1 cellular context compared by ENCODE assay signal in genomic region chr2:200506679-200507078, GRCh38.
A peak's percentile ranks its signal among the peaks of the same experiment; 100 is the strongest.
TF ChIP-seq lines count a peak whose summit lies in the region.

No MANE protein-coding gene starts in this region.

TF ChIP-seq in HepG2, 621 proteins besides CTCF, POLR2A, EP300 and RAD21 (continued from another document):
- TF ChIP-seq ATF1 (CRISPR knock-in tag; IDR thresholded peaks at IDR 0.05) (no peak), ZNF75D (CRISPR knock-in tag; IDR thresholded peaks at IDR 0.05; ENCODE audit: borderline replicate concordance) (no peak), TBL1XR1 (IDR thresholded peaks at IDR 0.05; ENCODE audit: borderline replicate concordance, low read length, partially characterized antibody) (no peak), ZBTB7B (CRISPR knock-in tag; IDR thresholded peaks at IDR 0.05) (no peak), CBX2 (IDR thresholded peaks at IDR 0.05; ENCODE audit: low read depth, low read length) (no peak), CBX2 (CRISPR knock-in tag; IDR thresholded peaks at IDR 0.05; ENCODE audit: low read depth) (no peak), BHLHE40 (IDR thresholded peaks at IDR 0.05; ENCODE audit: low read length) (no peak), CBX5 (CRISPR knock-in tag; IDR thresholded peaks at IDR 0.05; ENCODE audit: borderline replicate concordance) (no peak), MAFK (conservative IDR thresholded peaks at IDR 0.05 in 1 of 2, IDR thresholded peaks at IDR 0.05 in 1 of 2; ENCODE audit: low read length in 2 of 2) (peak; percentile 64 to 76), MAFF (IDR thresholded peaks at IDR 0.05; ENCODE audit: low read depth, low read length) (peak; percentile 54; the same call in 1 of the 2 replicates), ZBTB33 (CRISPR knock-in tag; IDR thresholded peaks at IDR 0.05) (peak; percentile 92)
TF ChIP-seq in HepG2: peak in this region for 3.
